In genomic region chr6:87494761-87495422, GRCh38 we compare ENCODE assay signal across 17 cellular contexts. TPM values are rescaled to one million over a fixed set of nuclear protein-coding genes. Genes with fewer than 3 reads are reported as not detected.
A peak's percentile ranks its signal among the peaks of the same experiment; 100 is the strongest.
DNase-seq lines count a peak whose midpoint lies in the region; ATAC-seq and TF ChIP-seq lines count a peak whose summit lies in the region.
"Had no signal": no experiment of that assay in that cellular context is flagged by ENCODE, and none has a peak within 500 bp of the region (broad histone marks: within the 10 kb centered on the region; RNA-seq: fewer than 3 reads in every experiment).

No MANE protein-coding gene starts in this region.

- intact Hi-C loops in CD8-positive, alpha-beta T cell (cut with DNase I, micrococcal nuclease), result no loop called here
- intact Hi-C loops in mammary epithelial cell (cut with micrococcal nuclease), result no loop called here

- peaks cover 0 to 4% of the 10 kb centered on the region in 2 donors for H3K36me3 ChIP-seq in mucosa of rectum (ENCODE audit: control insufficient read depth in 2 of 2, insufficient read depth in 2 of 2, low read length in 2 of 2)
- no peaks in the 10 kb centered on the region for H3K36me3 ChIP-seq in CD8-positive, alpha-beta T cell (ENCODE audit: insufficient read depth, low read length)
- peaks cover 10% of the 10 kb centered on the region for H3K36me3 ChIP-seq in mammary epithelial cell (ENCODE audit: insufficient read depth, low read length)
- peaks cover 8 to 26% of the 10 kb centered on the region in 2 experiments for H3K36me3 ChIP-seq in SK-N-SH (replicated peaks in 1 of 2; ENCODE audit: control insufficient read depth in 1 of 2, insufficient read depth in 2 of 2, low read length in 1 of 2)

- BruUV-seq in mammary epithelial cell (replicated peaks; lab: Mats Ljungman, UMichigan), result no TSS peak

- no peak overlapping the region for H3K27ac Mint-ChIP-seq in CD8-positive, alpha-beta T cell
- H3K27ac Mint-ChIP-seq: CD4-positive, CD25-positive, alpha-beta regulatory T cell; natural killer cell treated with Interleukin-12 subunit alpha and Interleukin-12 subunit beta and Interleukin-15 and Interleukin-18, amount 100 ng/mL, for 72 hours had no signal

- H3K79me2 ChIP-seq in mammary epithelial cell (ENCODE audit: insufficient read depth, low read length) (no peaks in the 10 kb centered on the region), SK-N-SH (ENCODE audit: insufficient read depth) (no peaks in the 10 kb centered on the region)

- H3K9me3 Mint-ChIP-seq in CD8-positive, alpha-beta T cell, result no peaks in the 10 kb centered on the region
- H3K9me3 Mint-ChIP-seq: CD4-positive, CD25-positive, alpha-beta regulatory T cell; natural killer cell treated with Interleukin-12 subunit alpha and Interleukin-12 subunit beta and Interleukin-15 and Interleukin-18, amount 100 ng/mL, for 72 hours had no signal

- H3F3A ChIP-seq in SK-N-SH (replicated peaks; ENCODE audit: insufficient read depth), result peaks cover 6% of the 10 kb centered on the region

- H3K9me3 ChIP-seq in mucosa of rectum (ENCODE audit: control insufficient read depth in 2 of 2, low read length in 2 of 2) (no peaks in the 10 kb centered on the region), mammary epithelial cell (replicated peaks; ENCODE audit: insufficient read depth, low read length) (no peaks in the 10 kb centered on the region), SK-N-SH (no peaks in the 10 kb centered on the region)
- H3K9me3 ChIP-seq in CD8-positive, alpha-beta T cell (ENCODE audit: low read length), result no peaks in the 10 kb centered on the region

- no peaks in the 10 kb centered on the region for H3K27me3 Mint-ChIP-seq in CD8-positive, alpha-beta T cell (ENCODE audit: low read depth)
- H3K27me3 Mint-ChIP-seq: CD4-positive, CD25-positive, alpha-beta regulatory T cell; natural killer cell treated with Interleukin-12 subunit alpha and Interleukin-12 subunit beta and Interleukin-15 and Interleukin-18, amount 100 ng/mL, for 72 hours had no signal

- no peak overlapping the region for H3K9ac ChIP-seq in mucosa of rectum (ENCODE audit: low read depth in 1 of 2, low read length in 2 of 2)
- H3K9ac ChIP-seq in mammary epithelial cell (ENCODE audit: insufficient read depth, low read length), result no peak overlapping the region
- no peak overlapping the region for H3K9ac ChIP-seq in SK-N-SH
- H3K9ac ChIP-seq: KMS-11 had no signal

- H2AFZ ChIP-seq in mammary epithelial cell (ENCODE audit: low read depth, low read length) (no peak overlapping the region), SK-N-SH (ENCODE audit: low read depth) (no peak overlapping the region)

- peaks cover 6% of the 10 kb centered on the region for H3K4me1 Mint-ChIP-seq in CD8-positive, alpha-beta T cell (ENCODE audit: low read depth)

- H3K4me2 ChIP-seq in mammary epithelial cell (ENCODE audit: insufficient read depth, low read depth, low read length) (no peak overlapping the region), SK-N-SH (no peak overlapping the region)
- H3K4me2 ChIP-seq: KMS-11 had no signal

- peaks cover 17% of the 10 kb centered on the region for H3K36me3 Mint-ChIP-seq in CD8-positive, alpha-beta T cell

- CTCF ChIA-PET in CD8-positive, alpha-beta T cell (lab: Charles Lee), result interaction anchor here (0.6 kb wide), 1 partner anchor 1471 kb away, joined by 3 read pairs; no protein-coding TSS in a partner anchor
- CTCF ChIA-PET in mammary epithelial cell (lab: Charles Lee; ENCODE audit: low non-redundant PET), result no interaction called here
- CTCF ChIA-PET in SK-N-SH (lab: Yijun Ruan, JAX), result interaction anchor here (0.6 kb wide), 1 partner anchor 1363 kb away, joined by 4 read pairs; no protein-coding TSS in a partner anchor

- no peak overlapping the region for H3K4me3 Mint-ChIP-seq in CD8-positive, alpha-beta T cell
- H3K4me3 Mint-ChIP-seq: natural killer cell treated with Interleukin-12 subunit alpha and Interleukin-12 subunit beta and Interleukin-15 and Interleukin-18, amount 100 ng/mL, for 72 hours had no signal

- H3K9me2 ChIP-seq in SK-N-SH, result no peaks in the 10 kb centered on the region

- H4K20me1 ChIP-seq in mammary epithelial cell (ENCODE audit: insufficient read depth, low read length) (no peaks in the 10 kb centered on the region), SK-N-SH (ENCODE audit: insufficient read depth) (no peaks in the 10 kb centered on the region)

- WGBS in mammary epithelial cell (ENCODE audit: low coverage, missing lambda C conversion rate), result 100% methylated on average over 6 of the region's 8 CpGs
- WGBS in SK-N-SH (ENCODE audit: low lambda C conversion rate), result 96% methylated on average over 6 of the region's 8 CpGs

- ATAC-seq in GM18909 (IDR thresholded peaks at IDR 0.05; ENCODE audit: poor library complexity, unreplicated experiment), result peak; percentile 84
- peak; percentile 59 for ATAC-seq in HG02588 (IDR thresholded peaks at IDR 0.05; ENCODE audit: unreplicated experiment)
- ATAC-seq in HG03280 (IDR thresholded peaks at IDR 0.05; ENCODE audit: unreplicated experiment), result peak; percentile 81
- no peak for ATAC-seq in CD8-positive, alpha-beta T cell
- ATAC-seq: left cardiac atrium; natural killer cell treated with Interleukin-12 subunit alpha and Interleukin-12 subunit beta and Interleukin-15 and Interleukin-18, amount 100 ng/mL, for 72 hours; Panc1 had no signal

- POLR2A ChIA-PET in CD8-positive, alpha-beta T cell (lab: Charles Lee), result interaction anchor here (0.6 kb wide), 1 partner anchor 8 kb away, joined by 5 read pairs; no protein-coding TSS in a partner anchor
- POLR2A ChIA-PET in SK-N-SH (lab: Yijun Ruan, JAX), result no interaction called here

- dilution Hi-C loops in mammary epithelial cell (cut with HindIII; ENCODE audit: low sequenced_read_pairs), result no loop called here

- H3K4me1 ChIP-seq in mucosa of rectum (ENCODE audit: control insufficient read depth in 2 of 2, insufficient read depth in 2 of 2, low read length in 2 of 2) (peaks cover 3% of the 10 kb centered on the region in 2 donors), mammary epithelial cell (ENCODE audit: insufficient read depth, low read length) (no peaks in the 10 kb centered on the region), SK-N-SH (ENCODE audit: control insufficient read depth in 1 of 2, insufficient read depth in 2 of 2, low read depth in 1 of 2, low read length in 1 of 2) (no peaks in the 10 kb centered on the region)
- H3K4me1 ChIP-seq in CD8-positive, alpha-beta T cell (ENCODE audit: insufficient read depth, low read length), result no peaks in the 10 kb centered on the region

- TF ChIP-seq RAD21 in SK-N-SH (IDR thresholded peaks at IDR 0.05; ENCODE audit: low read length), result no peak

- no peak for DNase-seq in CD8-positive, alpha-beta T cell
- DNase-seq in ureter (ENCODE audit: low spot score), result no peak
- no peak for DNase-seq in mammary epithelial cell
- no peak for DNase-seq in SK-N-SH
- DNase-seq: activated CD4-positive, alpha-beta T cell treated with anti-CD3 and anti-CD28 coated beads, Interleukin-2, amount 50 U/mL, for 48 hours; activated naive CD4-positive, alpha-beta T cell treated with Interleukin-2 at 50 U/mL for 16 hours; CD4-positive, CD25-positive, alpha-beta regulatory T cell; glutamatergic neuron; left cardiac atrium; T-helper 2 cell had no signal

- H3K4me3 ChIP-seq in mucosa of rectum (ENCODE audit: low read length in 2 of 2), result peak overlapping the region; percentile 47 to 48
- no peak overlapping the region for H3K4me3 ChIP-seq in CD8-positive, alpha-beta T cell (ENCODE audit: low read depth, low read length)
- no peak overlapping the region for H3K4me3 ChIP-seq in mammary epithelial cell (replicated peaks in 1 of 3; ENCODE audit: insufficient read depth in 1 of 3, low read depth in 2 of 3, low read length in 3 of 3)
- no peak overlapping the region for H3K4me3 ChIP-seq in SK-N-SH (ENCODE audit: low read depth in 2 of 2, low read length in 1 of 2)

- peak overlapping the region; percentile 67 to 85 for H3K27ac ChIP-seq in mucosa of rectum (ENCODE audit: low read depth in 2 of 2, low read length in 2 of 2)
- no peak overlapping the region for H3K27ac ChIP-seq in CD8-positive, alpha-beta T cell (ENCODE audit: low read depth, low read length)
- no peak overlapping the region for H3K27ac ChIP-seq in mammary epithelial cell (ENCODE audit: insufficient read depth, low read depth, low read length)
- H3K27ac ChIP-seq in SK-N-SH (ENCODE audit: low read depth in 2 of 2, low read length in 1 of 2), result no peak overlapping the region
- H3K27ac ChIP-seq: KMS-11 had no signal

- in situ Hi-C loops in mammary epithelial cell (cut with MboI; ENCODE audit: low sequenced_read_pairs in 2 of 2), result no loop called here

- TF ChIP-seq EP300 in SK-N-SH (IDR thresholded peaks at IDR 0.05; ENCODE audit: borderline replicate concordance in 1 of 2, low read depth in 1 of 2, low read length in 1 of 2), result no peak

- H3K27me3 ChIP-seq in mucosa of rectum (ENCODE audit: control insufficient read depth in 2 of 2, insufficient read depth in 2 of 2, low read length in 2 of 2) (no peaks in the 10 kb centered on the region), mammary epithelial cell (ENCODE audit: insufficient read depth, low read length) (no peaks in the 10 kb centered on the region), SK-N-SH (ENCODE audit: insufficient read depth) (no peaks in the 10 kb centered on the region)
- no peaks in the 10 kb centered on the region for H3K27me3 ChIP-seq in CD8-positive, alpha-beta T cell (ENCODE audit: insufficient read depth, low read length)

- TF ChIP-seq CTCF in CD8-positive, alpha-beta T cell (IDR thresholded peaks at IDR 0.05), result no peak
- TF ChIP-seq CTCF in mammary epithelial cell (conservative IDR thresholded peaks at IDR 0.05 in 1 of 2, IDR thresholded peaks at IDR 0.05 in 1 of 2; ENCODE audit: extremely low read depth in 1 of 2, insufficient read depth in 1 of 2, low read depth in 1 of 2, low read length in 2 of 2) (no peak), SK-N-SH (IDR thresholded peaks at IDR 0.05) (no peak)

TF ChIP-seq in SK-N-SH, 30 proteins besides CTCF, POLR2A, EP300 and RAD21 (continues in another document):
- TF ChIP-seq ELF1 (IDR thresholded peaks at IDR 0.05), result no peak
- TF ChIP-seq POLR2AphosphoS5 (IDR thresholded peaks at IDR 0.05; ENCODE audit: low read depth, low read length), result no peak
- no peak for TF ChIP-seq TCF12 (IDR thresholded peaks at IDR 0.05)
- no peak for TF ChIP-seq YY1 (IDR thresholded peaks at IDR 0.05; ENCODE audit: low read depth)

RNA-seq across cellular contexts. Expression of gene SLC35A1, which starts 22.1 kb away (rescaled TPM):
- 1 to 10 TPM; 4.3 to 4.9 TPM for total RNA-seq in CD8-positive, alpha-beta T cell
- total RNA-seq in ureter (35.3 TPM), mammary epithelial cell (10 to 100 TPM in 1 of 2 donors, 1 to 10 TPM in 1; 9.7 to 12.5 TPM)
- polyA plus RNA-seq in mammary epithelial cell (8.3 TPM), SK-N-SH (2012; rRNA removed) (9.2 and 13.9 TPM in 2 replicates)
- polyA minus RNA-seq in mammary epithelial cell, result 1.4 TPM
- polyA plus RNA-seq in SK-N-SH (2012; cell fraction: cytosol; rRNA removed), result 12.7 and 15.7 TPM in 2 replicates
- 7.7 and 19.6 TPM in 2 replicates for polyA plus RNA-seq in SK-N-SH (2012; cell fraction: nucleus; rRNA removed)

Comparison
In these comparisons a context has a peak if more than half of its experiments do, and no peak if none do; other contexts are left out.
1. H3K27ac ChIP-seq: peak in mucosa of rectum (2 of 2); none in CD8-positive, alpha-beta T cell (single experiment), mammary epithelial cell (single experiment) and SK-N-SH (0 of 2).
2. H3K4me3 ChIP-seq: peak in mucosa of rectum (2 of 2); none in CD8-positive, alpha-beta T cell (single experiment), mammary epithelial cell (0 of 3) and SK-N-SH (0 of 2).